ENCODE assay signal across 13 cellular contexts in genomic region chr3:104519968-104520655, GRCh38.
A peak's percentile ranks its signal among the peaks of the same experiment; 100 is the strongest.
DNase-seq lines count a peak whose midpoint lies in the region; ATAC-seq and TF ChIP-seq lines count a peak whose summit lies in the region.
"Had no signal": no experiment of that assay in that cellular context is flagged by ENCODE, and none has a peak within 500 bp of the region (broad histone marks: within the 10 kb centered on the region; RNA-seq: fewer than 3 reads in every experiment).

No MANE protein-coding gene starts in this region.

- no peak overlapping the region for H3K27ac Mint-ChIP-seq in mesothelial cell of epicardium

- H3K36me3 ChIP-seq in heart right ventricle = no peaks in the 10 kb centered on the region
- H3K36me3 ChIP-seq: heart left ventricle, pancreas had no signal

- no peak overlapping the region for H3K4me3 Mint-ChIP-seq in mesothelial cell of epicardium

- H3K4me3 ChIP-seq in heart right ventricle = no peak overlapping the region
- H3K4me3 ChIP-seq: body of pancreas, heart left ventricle, pancreas had no signal

- TF ChIP-seq CTCF in heart right ventricle (IDR thresholded peaks at IDR 0.05) = no peak
- no peak for TF ChIP-seq CTCF in mesothelial cell of epicardium (IDR thresholded peaks at IDR 0.05; ENCODE audit: unreplicated experiment)

- no peaks in the 10 kb centered on the region for H3K9me3 ChIP-seq in heart right ventricle
- H3K9me3 ChIP-seq: body of pancreas, heart left ventricle, pancreas had no signal

- H3K27me3 ChIP-seq in heart right ventricle = no peaks in the 10 kb centered on the region
- H3K27me3 ChIP-seq: body of pancreas, heart left ventricle, pancreas had no signal

- H3K4me1 ChIP-seq in heart right ventricle = no peaks in the 10 kb centered on the region
- H3K4me1 ChIP-seq: body of pancreas, heart left ventricle, pancreas had no signal

- H3K27ac ChIP-seq in heart right ventricle = no peak overlapping the region
- H3K27ac ChIP-seq: body of pancreas, heart left ventricle, pancreas had no signal

- intact Hi-C loops in heart right ventricle (cut with DNase I) = no loop called here

- peaks cover 9% of the 10 kb centered on the region for H3K4me1 Mint-ChIP-seq in mesothelial cell of epicardium

- no peaks in the 10 kb centered on the region for H3K36me3 Mint-ChIP-seq in mesothelial cell of epicardium

- no peaks in the 10 kb centered on the region for H3K27me3 Mint-ChIP-seq in mesothelial cell of epicardium (ENCODE audit: low read depth)

- DNase-seq in germinal center (ENCODE audit: low spot score) = peak; percentile 21
- no peak for DNase-seq in heart right ventricle
- no peak for DNase-seq in mesothelial cell of epicardium (ENCODE audit: low spot score in 2 of 2, unreplicated experiment in 2 of 2)
- DNase-seq in NCI-H345 (lab: John Stamatoyannopoulos, UW) = no peak
- DNase-seq: activated CD4-positive, alpha-beta T cell treated with anti-CD3 and anti-CD28 coated beads for 48 hours; body of pancreas; heart left ventricle; NCI-H526; pancreas had no signal

- whole genome bisulfite sequencing in heart right ventricle, 2 donors = 63 to 65% methylated on average over 3 of the region's 3 CpGs

- peaks cover 3% of the 10 kb centered on the region for H3K9me3 Mint-ChIP-seq in mesothelial cell of epicardium

- ATAC-seq in GM18502 (IDR thresholded peaks at IDR 0.05; ENCODE audit: poor library complexity, unreplicated experiment) (peak; percentile 36), GM21723 (IDR thresholded peaks at IDR 0.05; ENCODE audit: unreplicated experiment) (peak; percentile 44), HG03442 (IDR thresholded peaks at IDR 0.05; ENCODE audit: unreplicated experiment) (peak; percentile 36), GM18873 (IDR thresholded peaks at IDR 0.05; ENCODE audit: low FRiP score, unreplicated experiment) (no peak), heart right ventricle (no peak)
- ATAC-seq: body of pancreas, heart left ventricle, pancreas had no signal

Comparison
In these comparisons a context has a peak if more than half of its experiments do, and no peak if none do; other contexts are left out.
1. ATAC-seq: peak in GM18502 (single experiment), GM21723 (single experiment) and HG03442 (single experiment); none in GM18873 (single experiment) and heart right ventricle (0 of 8).